9 cellular contexts compared by ENCODE assay signal in genomic region chr6:122400467-122401089, GRCh38. TPM values are rescaled to one million over a fixed set of nuclear protein-coding genes. Genes with fewer than 3 reads are reported as not detected.
DNase-seq lines count a peak whose midpoint lies in the region; ATAC-seq, FAIRE-seq and TF ChIP-seq lines count a peak whose summit lies in the region.
"Had no signal": no experiment of that assay in that cellular context is flagged by ENCODE, and none has a peak within 500 bp of the region (broad histone marks: within the 10 kb centered on the region; RNA-seq: fewer than 3 reads in every experiment).

No MANE protein-coding gene starts in this region.

- H3K4me1 Mint-ChIP-seq in mesothelial cell of epicardium, result peaks cover 35% of the 10 kb centered on the region

- no peak for TF ChIP-seq EP300 in GM12878 (IDR thresholded peaks at IDR 0.05; ENCODE audit: borderline replicate concordance in 1 of 2, control insufficient read depth in 1 of 2, low read depth in 2 of 2, low read length in 2 of 2)

- TF ChIP-seq RAD21 in GM12878 (IDR thresholded peaks at IDR 0.05; ENCODE audit: insufficient read depth, low read depth, low read length), result no peak

- H3K9me3 Mint-ChIP-seq in mesothelial cell of epicardium, result no peaks in the 10 kb centered on the region

- no peaks in the 10 kb centered on the region; the same call in none of the 2 replicates for H3K4me1 ChIP-seq in GM12878 (ENCODE audit: control insufficient read depth, insufficient read depth, low read length)

- H3K9ac ChIP-seq in GM12878 (ENCODE audit: control insufficient read depth, insufficient read depth, low read length), result peak overlapping the region; percentile 84

- in situ Hi-C loops in GM12878 (cut with MboI), result no loop called here

- H3K27me3 ChIP-seq in AG04450 (ENCODE audit: control insufficient read depth, insufficient read depth, low read length) (no peaks in the 10 kb centered on the region), GM12878 (replicated peaks in 1 of 2; ENCODE audit: control insufficient read depth in 2 of 2, insufficient read depth in 2 of 2, low read length in 1 of 2) (no peaks in the 10 kb centered on the region)

- H3K27ac Mint-ChIP-seq in mesothelial cell of epicardium, result peak overlapping the region; percentile 98

- POLR2A ChIA-PET in AG04450 (lab: Yijun Ruan, JAX) (no interaction called here), GM12878 (lab: Charles Lee) (no interaction called here)

- WGBS in GM12878 (ENCODE audit: insufficient coverage, insufficient replicate concordance, low lambda C conversion rate, missing lambda C conversion rate), result 52% methylated on average over 4 of the region's 4 CpGs

- no peaks in the 10 kb centered on the region for H4K20me1 ChIP-seq in GM12878 (ENCODE audit: control insufficient read depth, insufficient read depth)

- FAIRE-seq in GM12878 (lab: Jason Lieb, UNC), result no peak
- FAIRE-seq: colon had no signal

- H3K4me3 Mint-ChIP-seq in mesothelial cell of epicardium, result peak overlapping the region; percentile 97

- H3K9me3 ChIP-seq in AG04450 (ENCODE audit: control insufficient read depth, insufficient read depth, low read length) (no peaks in the 10 kb centered on the region; the same call in 1 of the 2 replicates), GM12878 (replicated peaks; ENCODE audit: control insufficient read depth, insufficient read depth, low read length) (no peaks in the 10 kb centered on the region)

- TF ChIP-seq POLR2A in GM12878 (IDR thresholded peaks at IDR 0.05; ENCODE audit: low read depth, low read length), result no peak

- H3K79me2 ChIP-seq in GM12878 (ENCODE audit: control insufficient read depth, insufficient read depth, low read length), result peaks cover 39% of the 10 kb centered on the region

- H3K27me3 Mint-ChIP-seq in mesothelial cell of epicardium (ENCODE audit: low read depth), result no peaks in the 10 kb centered on the region

- DNase-seq in AG04450 (ENCODE audit: low read depth, low spot score) (no peak), HFF-Myc (ENCODE audit: extremely low read depth, low read depth) (no peak), GM12878 (ENCODE audit: low read depth, low spot score) (no peak), mesothelial cell of epicardium (ENCODE audit: low spot score in 2 of 2, unreplicated experiment in 2 of 2) (no peak), NCI-H1436 (lab: John Stamatoyannopoulos, UW) (no peak)

- no peak for TF ChIP-seq CTCF in AG04450 (IDR thresholded peaks at IDR 0.05; ENCODE audit: low read depth, low read length)
- no peak for TF ChIP-seq CTCF in HFF-Myc (IDR thresholded peaks at IDR 0.05; ENCODE audit: low read depth, low read length, missing control alignments)
- no peak for TF ChIP-seq CTCF in GM12878 (IDR thresholded peaks at IDR 0.05 in 2 of 3, conservative IDR thresholded peaks at IDR 0.05 in 1 of 3; ENCODE audit: control insufficient read depth in 2 of 3, extremely low read depth in 1 of 3, insufficient read depth in 1 of 3, low read depth in 3 of 3, low read length in 3 of 3)
- TF ChIP-seq CTCF in mesothelial cell of epicardium (IDR thresholded peaks at IDR 0.05; ENCODE audit: unreplicated experiment), result no peak

- no peaks in the 10 kb centered on the region for H3K36me3 ChIP-seq in GM12878 (ENCODE audit: control insufficient read depth in 2 of 2, insufficient read depth in 2 of 2, low read length in 1 of 2)

- SMC1A ChIA-PET in GM12878 (lab: Charles Lee; ENCODE audit: uncharacterized antibody, unreplicated experiment), result interaction anchor here (1.4 kb wide), 1 partner anchor 129 kb away, joined by 4 read pairs; no protein-coding TSS in a partner anchor

- BruUV-seq in GM12878 (replicated peaks; lab: Mats Ljungman, UMichigan), result TSS peak; percentile 55

- no peaks in the 10 kb centered on the region for H3K36me3 Mint-ChIP-seq in mesothelial cell of epicardium

- RAD21 ChIA-PET in GM12878 (lab: Charles Lee; ENCODE audit: unreplicated experiment), result no interaction called here

- H2AFZ ChIP-seq in GM12878 (ENCODE audit: control insufficient read depth, low read depth, low read length), result no peak overlapping the region; the same call in 1 of the 2 replicates

- no peak for ATAC-seq in GM12878
- no peak for ATAC-seq in HG02798 (IDR thresholded peaks at IDR 0.05; ENCODE audit: poor library complexity, unreplicated experiment)
- no peak for ATAC-seq in HG02852 (IDR thresholded peaks at IDR 0.05; ENCODE audit: unreplicated experiment)
- ATAC-seq in HG03432 (IDR thresholded peaks at IDR 0.05; ENCODE audit: unreplicated experiment), result no peak

- H3K4me2 ChIP-seq in GM12878 (ENCODE audit: control insufficient read depth, insufficient read depth), result peak overlapping the region; percentile 89

- intact Hi-C loops in GM12878 (cut with micrococcal nuclease; ENCODE audit: unreplicated experiment), result no loop called here

- CTCF ChIA-PET in AG04450 (lab: Charles Lee), result interaction anchor here (1.2 kb wide), 1 partner anchor 13 kb away, joined by 4 read pairs; no protein-coding TSS in a partner anchor
- CTCF ChIA-PET in GM12878 (lab: Yijun Ruan, JAX), result no interaction called here

- H3K4me3 ChIP-seq in AG04450 (ENCODE audit: low read depth, low read length) (peak overlapping the region; percentile 96), HFF-Myc (replicated peaks; ENCODE audit: low read depth, low read length) (peak overlapping the region; percentile 74), GM12878 (peak overlapping the region; percentile 93)

- H3K27ac ChIP-seq in AG04450 (ENCODE audit: low read depth, low read length) (no peak overlapping the region), GM12878 (ENCODE audit: control insufficient read depth, insufficient read depth) (peak overlapping the region; percentile 74)

TF ChIP-seq in GM12878, 131 proteins besides CTCF, POLR2A, EP300 and RAD21 (continues in another document):
- no peak for TF ChIP-seq PAX8 (IDR thresholded peaks at IDR 0.05)
- TF ChIP-seq SKIL (IDR thresholded peaks at IDR 0.05; ENCODE audit: low read depth, poor library complexity, severe bottlenecking), result no peak
- no peak for TF ChIP-seq MLLT1 (IDR thresholded peaks at IDR 0.05)
- no peak for TF ChIP-seq ZBTB33 (IDR thresholded peaks at IDR 0.05)

RNA-seq across cellular contexts. Expression of gene HSF2, which starts 1.1 kb away (rescaled TPM):
- 26.7 and 34.4 TPM in 2 replicates for polyA plus RNA-seq in AG04450 (2011; rRNA removed)
- polyA minus RNA-seq in AG04450 (2011; rRNA and poly(A)+ RNA removed), result 16.6 and 24.6 TPM in 2 replicates
- total RNA-seq in GM12878 (2013; cell fraction: nucleolus; rRNA removed), result 14.5 and 16.3 TPM in 2 replicates
- total RNA-seq in GM12878 (2014; rRNA removed), result 21.0 and 21.7 TPM in 2 replicates
- 15.4 and 16.8 TPM in 2 replicates for total RNA-seq in GM12878 (2014; rRNA removed; fragmentation: Illumina TruSeq; extraction: Trizol)
- total RNA-seq in GM12878 (2021), result 9.5 and 10.1 TPM in 2 replicates
- polyA plus RNA-seq in GM12878 (2011; ENCODE audit: low read depth), result 7.0 TPM
- polyA plus RNA-seq in GM12878 (2011; rRNA removed), result 38.3 and 46.6 TPM in 2 replicates
- polyA plus RNA-seq in GM12878 (2011; cell fraction: cytosol; rRNA removed), result 15.8 and 17.1 TPM in 2 replicates
- 23.4 and 26.1 TPM in 2 replicates for polyA plus RNA-seq in GM12878 (2011; cell fraction: nucleus; rRNA removed)
- polyA plus RNA-seq in GM12878 (2012), result 6.7 and 9.6 TPM in 2 replicates
- polyA plus RNA-seq in GM12878 (2014; fragmentation: Illumina TruSeq; extraction: Trizol), result 16.8 and 28.1 TPM in 2 replicates
- 10 to 100 TPM; 16.2 to 18.4 TPM for polyA plus RNA-seq in GM12878 (2014; fragmentation: Nextera tagmentation; extraction: Ambion mirVana)
- 15.3 and 16.5 TPM in 2 replicates for polyA plus RNA-seq in GM12878 (2014; rRNA removed)
- polyA plus RNA-seq in GM12878 (2016; fragmentation: Nextera tagmentation; extraction: Ambion mirVana), result 10 to 100 TPM; 16.4 to 17.3 TPM
- 29.3 and 37.2 TPM in 2 replicates for polyA minus RNA-seq in GM12878 (2011; rRNA and poly(A)+ RNA removed)
- 6.1 and 10.5 TPM in 2 replicates for polyA minus RNA-seq in GM12878 (2011; cell fraction: cytosol; rRNA and poly(A)+ RNA removed)
- polyA minus RNA-seq in GM12878 (2011; cell fraction: nucleus; rRNA and poly(A)+ RNA removed), result 10.5 and 12.0 TPM in 2 replicates
- total RNA-seq in mesothelial cell of epicardium, result 27.8 to 30.7 TPM (median 28.3 TPM) in 3 replicates
